27 cellular contexts compared by ENCODE assay signal in the genomic region with DNA sequence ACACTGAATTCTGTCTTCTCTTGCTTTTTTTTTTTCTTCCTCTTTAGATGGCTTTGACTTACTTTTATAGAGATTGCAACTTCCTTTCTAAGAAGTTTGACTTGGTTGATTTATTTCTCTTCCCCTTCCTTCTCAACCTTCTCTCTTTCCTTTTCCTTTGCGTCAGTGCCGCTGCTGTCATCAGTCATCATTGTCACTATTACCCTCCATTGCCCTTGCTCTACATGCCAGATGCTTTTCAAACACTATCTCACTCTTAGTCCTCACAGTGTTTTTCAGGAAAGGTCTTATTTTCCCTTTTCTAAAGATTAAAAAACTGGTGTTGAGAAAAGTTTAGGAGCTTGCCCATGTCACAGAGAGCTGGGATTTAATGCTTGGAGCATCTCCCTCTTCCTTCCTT.
"Had no signal": no experiment of that assay in that cellular context is flagged by ENCODE, and none has a peak within 500 bp of the region (broad histone marks: within the 10 kb centered on the region; RNA-seq: fewer than 3 reads in every experiment).

No MANE protein-coding gene starts in this region.

- DNase-seq: islet precursor cell; mesendoderm; naive B cell; natural killer cell; nucleus accumbens; pancreas; posterior cingulate gyrus; stimulated activated CD4-positive, alpha-beta T cell treated with anti-CD3 and anti-CD28 coated beads, Interleukin-12 subunit alpha, Interleukin-12 subunit beta, amount 100 ng/mL, for 4 hours; stimulated activated CD4-positive, alpha-beta T cell treated with anti-CD3 and anti-CD28 coated beads, Interleukin-15, amount 100 ng/mL, for 24 hours; stimulated activated CD4-positive, alpha-beta T cell treated with anti-CD3 and anti-CD28 coated beads, Interleukin-2, amount 100 ng/mL, for 24 hours; stimulated activated CD4-positive, alpha-beta T cell treated with anti-CD3 and anti-CD28 coated beads, Interleukin-4, amount 100 ng/mL, for 1 hour; stimulated activated naive B cell treated with anti-CD40 and anti-IgM and Interleukin-4, amounts not matched to agents 10 μg/mL and 1 μg/mL and 100 μg/mL, for 72 hours; stimulated activated naive CD8-positive, alpha-beta T cell treated with anti-CD3 and anti-CD28 coated beads, Interleukin-15, Interleukin-2, amounts not matched to agents 100 U/mL and 50 U/mL, for 24 hours; stomach; testis; thyroid gland; transverse colon; upper lobe of left lung had no signal

- H3K27ac Mint-ChIP-seq: mesothelial cell of epicardium; natural killer cell; stimulated activated naive B cell treated with anti-CD40 and anti-IgM and Interleukin-4, amounts not matched to agents 10 μg/mL and 1 μg/mL and 100 μg/mL, for 72 hours had no signal

- H3K27me3 Mint-ChIP-seq: naive B cell; stimulated activated naive B cell treated with anti-CD40 and anti-IgM and Interleukin-4, amounts not matched to agents 10 μg/mL and 1 μg/mL and 100 μg/mL, for 72 hours had no signal

- H3K9me3 ChIP-seq: pancreas, prostate gland, stomach, testis, thyroid gland, transverse colon, upper lobe of left lung, vagina had no signal

- H3K4me1 ChIP-seq: pancreas, prostate gland, stomach, testis, thyroid gland, transverse colon, upper lobe of left lung, vagina had no signal

- H3K36me3 Mint-ChIP-seq: mesothelial cell of epicardium; naive B cell; natural killer cell; stimulated activated naive B cell treated with anti-CD40 and anti-IgM and Interleukin-4, amounts not matched to agents 10 μg/mL and 1 μg/mL and 100 μg/mL, for 72 hours had no signal

- H3K4me1 Mint-ChIP-seq: naive B cell; natural killer cell; stimulated activated naive B cell treated with anti-CD40 and anti-IgM and Interleukin-4, amounts not matched to agents 10 μg/mL and 1 μg/mL and 100 μg/mL, for 72 hours had no signal

- H3K27me3 ChIP-seq: hepatocyte, pancreas, stomach, testis, thyroid gland, transverse colon, upper lobe of left lung, vagina had no signal

- ATAC-seq: left lobe of liver; natural killer cell; pancreas; sciatic nerve; stimulated activated naive B cell treated with anti-CD40 and anti-IgM and Interleukin-4, amounts not matched to agents 10 μg/mL and 1 μg/mL and 100 μg/mL, for 72 hours; stimulated activated naive CD8-positive, alpha-beta T cell treated with anti-CD3 and anti-CD28 coated beads, Interleukin-15, Interleukin-2, amounts not matched to agents 100 U/mL and 50 U/mL, for 24 hours had no signal

- H3K27ac ChIP-seq: hepatocyte, pancreas, prostate gland, skin epidermis, stomach, testis, thyroid gland, transverse colon, upper lobe of left lung, vagina had no signal

- H3K36me3 ChIP-seq: pancreas, prostate gland, stomach, thyroid gland, transverse colon, upper lobe of left lung, vagina had no signal

- H3K9me3 Mint-ChIP-seq: neural crest cell had no signal

- H3K4me3 Mint-ChIP-seq: mesothelial cell of epicardium; naive B cell; natural killer cell; neural crest cell; stimulated activated naive B cell treated with anti-CD40 and anti-IgM and Interleukin-4, amounts not matched to agents 10 μg/mL and 1 μg/mL and 100 μg/mL, for 72 hours had no signal

- H3K4me3 ChIP-seq: hepatocyte, lung, pancreas, prostate gland, skin epidermis, stomach, testis, thyroid gland, transverse colon, upper lobe of left lung, vagina had no signal
